Comparison of ENCODE assay signal across 32 cellular contexts in the genomic region with DNA sequence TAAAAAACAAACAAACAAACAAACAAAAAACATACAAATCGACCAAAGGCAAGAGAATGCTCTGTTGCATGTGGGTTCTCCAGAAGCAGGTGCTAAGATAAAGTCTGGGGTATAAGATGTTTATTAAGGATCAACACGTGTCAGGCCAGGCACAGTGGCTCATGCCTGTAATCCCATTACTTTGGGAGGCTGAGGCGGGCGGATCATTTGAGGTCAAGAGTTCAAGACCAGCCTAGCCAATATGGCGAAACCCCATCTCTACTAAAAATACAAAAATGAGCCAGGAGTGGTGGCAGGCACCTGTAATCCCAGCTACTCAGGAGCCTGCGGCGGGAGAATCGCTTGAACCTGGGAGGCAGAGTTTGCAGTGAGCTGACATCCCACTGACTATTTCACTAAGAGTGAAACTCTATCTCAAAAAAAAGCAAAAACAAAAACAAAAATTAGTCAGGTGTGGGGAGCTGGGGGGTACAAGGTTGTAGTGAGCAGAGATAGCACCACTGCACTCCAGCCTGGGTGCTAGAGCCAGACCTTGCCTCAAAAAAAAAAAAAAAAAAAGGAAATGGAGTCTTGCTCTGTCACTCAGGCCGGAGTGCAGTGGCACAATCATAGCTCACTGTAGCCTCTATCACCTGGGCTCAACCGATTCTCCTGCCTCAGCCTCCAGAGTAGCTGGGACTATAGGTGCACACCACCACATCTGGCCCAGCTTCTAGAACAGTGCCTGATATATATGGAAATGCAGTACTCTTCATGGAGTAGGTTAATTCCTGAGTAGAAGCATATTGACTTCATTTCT.
"Had no signal": no experiment of that assay in that cellular context is flagged by ENCODE, and none has a peak within 500 bp of the region (broad histone marks: within the 10 kb centered on the region; RNA-seq: fewer than 3 reads in every experiment).

No MANE protein-coding gene starts in this region.

- H3K9me3 Mint-ChIP-seq: activated B cell treated with CpG ODN at 0.5 μM for 24 hours; activated CD4-positive, alpha-beta memory T cell treated with anti-CD3 and anti-CD28 coated beads for 36 hours; activated naive CD4-positive, alpha-beta T cell treated with anti-CD3 and anti-CD28 coated beads for 36 hours; activated naive CD4-positive, alpha-beta T cell treated with anti-CD3 and anti-CD28 coated beads, Interleukin-2, amount 50 U/mL, for 24 hours; activated naive CD8-positive, alpha-beta T cell treated with anti-CD3 and anti-CD28 coated beads for 36 hours; activated naive CD8-positive, alpha-beta T cell treated with anti-CD3 and anti-CD28 coated beads, Interleukin-2, amount 50 U/mL, for 24 hours; activated T-helper 1 cell treated with anti-CD3 and anti-CD28 coated beads, Interleukin-12 subunit alpha, Interleukin-12 subunit beta, Interleukin-2, Interleukin-4 antibody, amounts not matched to agents 30 ng/mL and 10 ng/mL and 1 ng/mL, durations not matched to agents 14 hours and 24 hours and 36 hours; activated T-helper 2 cell treated with anti-CD3 and anti-CD28 coated beads, Interferon-gamma antibody, Interleukin-2, Interleukin-4, amounts not matched to agents 10 μg/mL and 5 μg/mL and 100 μg/mL, durations not matched to agents 14 hours and 24 hours and 36 hours; effector memory CD8-positive, alpha-beta T cell had no signal

- DNase-seq: activated B cell treated with CpG ODN at 0.5 μM for 24 hours; activated CD4-positive, alpha-beta memory T cell treated with anti-CD3 and anti-CD28 coated beads for 36 hours; activated CD4-positive, alpha-beta T cell treated with anti-CD3 and anti-CD28 coated beads for 48 hours; activated CD8-positive, alpha-beta memory T cell treated with anti-CD3 and anti-CD28 coated beads, Interleukin-2, amount 10 ng/mL, durations not matched to agents 7 days and 5 days; activated CD8-positive, alpha-beta memory T cell treated with anti-CD3 and anti-CD28 coated beads, Interleukin-2, amount 50 U/mL, for 4 hours; activated CD8-positive, alpha-beta T cell treated with anti-CD3 and anti-CD28 coated beads, Interleukin-2, amount 10 ng/mL, durations not matched to agents 7 days and 5 days; activated effector memory CD4-positive, alpha-beta T cell treated with anti-CD3 and anti-CD28 coated beads, Interleukin-2, amount 50 U/mL, for 16 hours; activated naive CD4-positive, alpha-beta T cell treated with anti-CD3 and anti-CD28 coated beads for 36 hours; activated naive CD8-positive, alpha-beta T cell treated with anti-CD3 and anti-CD28 coated beads for 36 hours; activated naive CD8-positive, alpha-beta T cell treated with anti-CD3 and anti-CD28 coated beads, Interleukin-2, amount 50 U/mL, for 24 hours; activated T-cell treated with anti-CD3 and anti-CD28 coated beads, Interleukin-2, amount 50 U/mL, for 1 hour; activated T-cell treated with anti-CD3 and anti-CD28 coated beads, Interleukin-2, amount 50 U/mL, for 48 hours; adrenal gland; amygdala; aorta; body of pancreas; caudate nucleus; cortex of kidney; dermis blood vessel endothelial cell; effector CD4-positive, alpha-beta T cell; effector memory CD8-positive, alpha-beta T cell; foreskin keratinocyte; gastrocnemius medialis; glutamatergic neuron; heart left ventricle; T-helper 2 cell had no signal

- H3K36me3 ChIP-seq: adrenal gland, esophagus muscularis mucosa, gastrocnemius medialis, heart left ventricle had no signal

- FAIRE-seq: colon had no signal

- H3K4me3 Mint-ChIP-seq: activated B cell treated with CpG ODN at 0.5 μM for 24 hours; activated CD4-positive, alpha-beta memory T cell treated with anti-CD3 and anti-CD28 coated beads for 36 hours; activated CD8-positive, alpha-beta memory T cell treated with anti-CD3 and anti-CD28 coated beads, Interleukin-2, amount 10 ng/mL, durations not matched to agents 7 days and 5 days; activated CD8-positive, alpha-beta T cell treated with anti-CD3 and anti-CD28 coated beads, Interleukin-2, amount 10 ng/mL, durations not matched to agents 7 days and 5 days; activated naive CD4-positive, alpha-beta T cell treated with anti-CD3 and anti-CD28 coated beads for 36 hours; activated naive CD4-positive, alpha-beta T cell treated with anti-CD3 and anti-CD28 coated beads, Interleukin-2, amount 50 U/mL, for 24 hours; activated naive CD8-positive, alpha-beta T cell treated with anti-CD3 and anti-CD28 coated beads for 36 hours; activated naive CD8-positive, alpha-beta T cell treated with anti-CD3 and anti-CD28 coated beads, Interleukin-2, amount 50 U/mL, for 24 hours; activated T-helper 1 cell treated with anti-CD3 and anti-CD28 coated beads, Interleukin-12 subunit alpha, Interleukin-12 subunit beta, Interleukin-2, Interleukin-4 antibody, amounts not matched to agents 30 ng/mL and 10 ng/mL and 1 ng/mL, durations not matched to agents 14 hours and 24 hours and 36 hours; effector memory CD8-positive, alpha-beta T cell had no signal

- H3K27ac Mint-ChIP-seq: activated B cell treated with CpG ODN at 0.5 μM for 24 hours; activated CD4-positive, alpha-beta memory T cell treated with anti-CD3 and anti-CD28 coated beads for 36 hours; activated CD8-positive, alpha-beta memory T cell treated with anti-CD3 and anti-CD28 coated beads, Interleukin-2, amount 10 ng/mL, durations not matched to agents 7 days and 5 days; activated CD8-positive, alpha-beta T cell treated with anti-CD3 and anti-CD28 coated beads, Interleukin-2, amount 10 ng/mL, durations not matched to agents 7 days and 5 days; activated naive CD4-positive, alpha-beta T cell treated with anti-CD3 and anti-CD28 coated beads for 36 hours; activated naive CD4-positive, alpha-beta T cell treated with anti-CD3 and anti-CD28 coated beads, Interleukin-2, amount 50 U/mL, for 24 hours; activated naive CD8-positive, alpha-beta T cell treated with anti-CD3 and anti-CD28 coated beads for 36 hours; activated naive CD8-positive, alpha-beta T cell treated with anti-CD3 and anti-CD28 coated beads, Interleukin-2, amount 50 U/mL, for 24 hours; activated T-helper 1 cell treated with anti-CD3 and anti-CD28 coated beads, Interleukin-12 subunit alpha, Interleukin-12 subunit beta, Interleukin-2, Interleukin-4 antibody, amounts not matched to agents 30 ng/mL and 10 ng/mL and 1 ng/mL, durations not matched to agents 14 hours and 24 hours and 36 hours; activated T-helper 2 cell treated with anti-CD3 and anti-CD28 coated beads, Interferon-gamma antibody, Interleukin-2, Interleukin-4, amounts not matched to agents 10 μg/mL and 5 μg/mL and 100 μg/mL, durations not matched to agents 14 hours and 24 hours and 36 hours; effector memory CD8-positive, alpha-beta T cell had no signal

- H3K36me3 Mint-ChIP-seq: activated CD4-positive, alpha-beta memory T cell treated with anti-CD3 and anti-CD28 coated beads for 36 hours; activated CD8-positive, alpha-beta memory T cell treated with anti-CD3 and anti-CD28 coated beads, Interleukin-2, amount 10 ng/mL, durations not matched to agents 7 days and 5 days; activated naive CD4-positive, alpha-beta T cell treated with anti-CD3 and anti-CD28 coated beads, Interleukin-2, amount 50 U/mL, for 24 hours; activated naive CD8-positive, alpha-beta T cell treated with anti-CD3 and anti-CD28 coated beads for 36 hours had no signal

- H3K9me3 ChIP-seq: adrenal gland, body of pancreas, esophagus muscularis mucosa, gastrocnemius medialis, heart left ventricle had no signal

- H3K27me3 ChIP-seq: adrenal gland, body of pancreas, esophagus muscularis mucosa, foreskin keratinocyte, gastrocnemius medialis, heart left ventricle had no signal

- H3K4me1 ChIP-seq: adrenal gland, body of pancreas, esophagus muscularis mucosa, foreskin keratinocyte, gastrocnemius medialis, heart left ventricle had no signal

- H3K4me3 ChIP-seq: adrenal gland, body of pancreas, esophagus muscularis mucosa, gastrocnemius medialis, heart left ventricle had no signal

- ATAC-seq: activated CD4-positive, CD25-positive, alpha-beta regulatory T cell treated with anti-CD3 and anti-CD28 coated beads, Interleukin-2, amount 50 U/mL, for 24 hours; activated CD8-positive, alpha-beta memory T cell treated with anti-CD3 and anti-CD28 coated beads, Interleukin-2, amount 10 ng/mL, durations not matched to agents 7 days and 5 days; activated CD8-positive, alpha-beta T cell treated with anti-CD3 and anti-CD28 coated beads, Interleukin-2, amount 10 ng/mL, durations not matched to agents 7 days and 5 days; activated naive CD8-positive, alpha-beta T cell treated with anti-CD3 and anti-CD28 coated beads, Interleukin-2, amount 50 U/mL, for 24 hours; body of pancreas; effector memory CD8-positive, alpha-beta T cell; foreskin keratinocyte; gastrocnemius medialis; heart left ventricle had no signal

- H3K27me3 Mint-ChIP-seq: activated B cell treated with CpG ODN at 0.5 μM for 24 hours; activated CD4-positive, alpha-beta memory T cell treated with anti-CD3 and anti-CD28 coated beads for 36 hours; activated CD8-positive, alpha-beta memory T cell treated with anti-CD3 and anti-CD28 coated beads, Interleukin-2, amount 10 ng/mL, durations not matched to agents 7 days and 5 days; activated naive CD4-positive, alpha-beta T cell treated with anti-CD3 and anti-CD28 coated beads, Interleukin-2, amount 50 U/mL, for 24 hours; activated naive CD8-positive, alpha-beta T cell treated with anti-CD3 and anti-CD28 coated beads for 36 hours; activated naive CD8-positive, alpha-beta T cell treated with anti-CD3 and anti-CD28 coated beads, Interleukin-2, amount 50 U/mL, for 24 hours had no signal

- H3K4me1 Mint-ChIP-seq: activated B cell treated with CpG ODN at 0.5 μM for 24 hours; activated CD8-positive, alpha-beta memory T cell treated with anti-CD3 and anti-CD28 coated beads, Interleukin-2, amount 10 ng/mL, durations not matched to agents 7 days and 5 days; activated naive CD4-positive, alpha-beta T cell treated with anti-CD3 and anti-CD28 coated beads, Interleukin-2, amount 50 U/mL, for 24 hours; activated naive CD8-positive, alpha-beta T cell treated with anti-CD3 and anti-CD28 coated beads, Interleukin-2, amount 50 U/mL, for 24 hours had no signal

- H3K27ac ChIP-seq: adrenal gland, body of pancreas, esophagus muscularis mucosa, foreskin keratinocyte, gastrocnemius medialis, heart left ventricle had no signal
